Comparison of ENCODE assay signal across 19 cellular contexts in the genomic region with DNA sequence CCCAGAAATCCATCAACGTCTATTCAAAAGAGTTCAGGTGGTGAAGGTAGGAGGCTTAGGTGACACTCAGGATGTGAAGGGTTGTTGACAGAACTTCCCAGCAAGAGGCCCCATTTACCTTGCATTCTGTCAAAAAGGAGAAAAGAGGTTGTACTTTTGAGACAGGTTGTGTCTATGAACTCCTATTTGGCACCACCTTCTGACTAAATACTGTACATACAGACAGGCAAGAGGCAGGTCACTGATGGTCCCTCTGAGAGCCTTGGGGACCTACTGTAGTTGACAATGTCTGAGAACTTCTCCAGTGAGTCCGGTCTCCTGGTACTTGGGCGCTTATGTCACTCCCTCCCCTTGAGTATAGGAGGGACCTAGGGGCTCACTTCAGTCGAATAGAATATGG.
A peak's percentile ranks its signal among the peaks of the same experiment; 100 is the strongest.
DNase-seq lines count a peak whose midpoint lies in the region; FAIRE-seq and TF ChIP-seq lines count a peak whose summit lies in the region.
"Had no signal": no experiment of that assay in that cellular context is flagged by ENCODE, and none has a peak within 500 bp of the region (broad histone marks: within the 10 kb centered on the region; RNA-seq: fewer than 3 reads in every experiment).

No MANE protein-coding gene starts in this region.

- TF ChIP-seq RAD21 in H1 (IDR thresholded peaks at IDR 0.05 in 1 of 2, conservative IDR thresholded peaks at IDR 0.05 in 1 of 2; ENCODE audit: low read depth in 2 of 2, low read length in 2 of 2), result peak; percentile 36 to 41; a peak in 3 of 4 replicates

- H3K9ac ChIP-seq in H1 (replicated peaks in 1 of 4; ENCODE audit: extremely low read depth in 1 of 4, low read depth in 3 of 4, low read length in 3 of 4), result no peak overlapping the region

- H2BK5ac ChIP-seq in H1 (ENCODE audit: low read depth, low read length), result no peak overlapping the region

- no peak overlapping the region for H3K27ac ChIP-seq in H1 (ENCODE audit: low read depth, low read length)
- H3K27ac ChIP-seq: brain microvascular endothelial cell, esophagus muscularis mucosa, spleen, transverse colon had no signal

- H2BK20ac ChIP-seq in H1 (ENCODE audit: low read length), result no peak overlapping the region

- H3K23ac ChIP-seq in H1 (ENCODE audit: insufficient read length), result no peak overlapping the region

- peak; percentile 25 for TF ChIP-seq CTCF in GM06990 (IDR thresholded peaks at IDR 0.05; ENCODE audit: insufficient read depth, low read length, poor library complexity, severe bottlenecking)
- peak in 2 of 3 experiments; percentile 1 to 3; a peak in 1 of 4 replicates for TF ChIP-seq CTCF in H1 (IDR thresholded peaks at IDR 0.05; ENCODE audit: control extremely low read depth in 1 of 3, insufficient read depth in 1 of 3, low read depth in 1 of 3, low read length in 3 of 3)

- no peak overlapping the region for H3K56ac ChIP-seq in H1 (replicated peaks; ENCODE audit: insufficient read length, low read depth, low read length)

- H2AK5ac ChIP-seq in H1 (ENCODE audit: low read depth, low read length), result no peak overlapping the region

- H3K4me1 ChIP-seq in H1 (replicated peaks in 1 of 4; ENCODE audit: control insufficient read depth in 3 of 4, insufficient read depth in 4 of 4, low read length in 3 of 4), result peaks cover 0 to 6% (median 3%) of the 10 kb centered on the region in 4 experiments; a peak in 4 of 7 replicates
- H3K4me1 ChIP-seq: esophagus muscularis mucosa, spleen had no signal

- H3K4me2 ChIP-seq in H1 (ENCODE audit: insufficient read depth in 1 of 2, low read depth in 2 of 2, low read length in 2 of 2), result no peak overlapping the region

- DNase-seq in DMS53 (lab: John Stamatoyannopoulos, UW) (peak; percentile 53), DMS53 treated with DMSO at 0.1 percent for 48 hours (lab: John Stamatoyannopoulos, UW; ENCODE audit: unreplicated experiment) (no peak), GM06990 (ENCODE audit: extremely low read depth, insufficient read length) (no peak), NCI-H526 treated with DMSO at 0.1 percent for 48 hours (lab: John Stamatoyannopoulos, UW) (peak; percentile 18), H1 (ENCODE audit: low read depth in 1 of 2, low spot score in 2 of 2) (no peak), KG1 (lab: John Stamatoyannopoulos, UW) (no peak), dedifferentiated amniotic fluid mesenchymal stem cell (ENCODE audit: extremely low spot score) (no peak), G401 (ENCODE audit: low spot score) (no peak)
- DNase-seq: activated CD4-positive, alpha-beta T cell treated with anti-CD3 and anti-CD28 coated beads, Interleukin-2, amount 50 U/mL, for 48 hours; activated T-cell treated with anti-CD3 and anti-CD28 coated beads, Interleukin-2, amount 50 U/mL, for 1 hour; brain microvascular endothelial cell; CD4-positive, alpha-beta T cell; H9; naive thymus-derived CD4-positive, alpha-beta T cell; NCI-H446; spleen; transverse colon had no signal

- H3K18ac ChIP-seq in H1 (ENCODE audit: extremely low read depth, low read length), result no peak overlapping the region

- H4K20me1 ChIP-seq in H1 (replicated peaks in 1 of 2; ENCODE audit: control insufficient read depth in 1 of 2, insufficient read depth in 2 of 2, low read length in 2 of 2), result no peaks in the 10 kb centered on the region

- H4K8ac ChIP-seq in H1 (ENCODE audit: extremely low read depth, insufficient read depth, low read length), result no peak overlapping the region

- H2BK120ac ChIP-seq in H1 (replicated peaks; ENCODE audit: low read depth, low read length), result no peak overlapping the region

- H3K9me3 ChIP-seq in H1 (ENCODE audit: insufficient read depth in 2 of 2, low read depth in 1 of 2, low read length in 1 of 2), result no peaks in the 10 kb centered on the region
- H3K9me3 ChIP-seq: esophagus muscularis mucosa, spleen, transverse colon had no signal

- 88% methylated on average over 4 of the region's 4 CpGs; no CpG with 5 or more reads in 1 of the 2 experiments for WGBS in H1 (ENCODE audit: extremely low coverage in 1 of 2, insufficient coverage in 1 of 2, insufficient read length in 1 of 2, insufficient replicate concordance in 2 of 2, low coverage in 1 of 2, low lambda C conversion rate in 2 of 2, missing lambda C conversion rate in 1 of 2), 2 experiments

- no peak overlapping the region for H2BK12ac ChIP-seq in H1 (ENCODE audit: low read depth, low read length)

- H3K23me2 ChIP-seq in H1 (ENCODE audit: low read depth, low read length), result no peaks in the 10 kb centered on the region

- CTCF ChIA-PET in H1 (lab: Charles Lee; ENCODE audit: partially characterized antibody), result interaction anchor here (0.6 to 0.7 kb wide), 2 partner anchors 20 to 404 kb away, joined by 3 read pairs; no protein-coding TSS in a partner anchor

- no peak overlapping the region for H4K91ac ChIP-seq in H1 (replicated peaks; ENCODE audit: insufficient read length, low read length)

- no peak overlapping the region for H2BK15ac ChIP-seq in H1 (ENCODE audit: low read length)

- POLR2A ChIA-PET in H1 (lab: Charles Lee; ENCODE audit: partially characterized antibody), result no interaction called here

- in situ Hi-C loops in G401 (cut with HindIII; ENCODE audit: low sequenced_read_pairs), result no loop called here

- TF ChIP-seq EP300 in H1 (IDR thresholded peaks at IDR 0.05; ENCODE audit: borderline replicate concordance in 1 of 2, low read depth in 2 of 2, low read length in 2 of 2), result no peak

- H3K36me3 ChIP-seq in GM06990 (ENCODE audit: control insufficient read depth, insufficient read depth, low read length) (no peaks in the 10 kb centered on the region), H1 (ENCODE audit: control insufficient read depth in 2 of 4, insufficient read depth in 4 of 4, low read length in 3 of 4) (no peaks in the 10 kb centered on the region)
- H3K36me3 ChIP-seq: brain microvascular endothelial cell, esophagus muscularis mucosa, spleen, transverse colon had no signal

- H3K79me1 ChIP-seq in H1 (ENCODE audit: low read depth, low read length), result no peaks in the 10 kb centered on the region

- no peak overlapping the region for H3K14ac ChIP-seq in H1 (ENCODE audit: insufficient read length)

- FAIRE-seq in H1 (lab: Jason Lieb, UNC), result no peak
- FAIRE-seq: A204.1 had no signal

- no peaks in the 10 kb centered on the region for H3K79me2 ChIP-seq in H1 (ENCODE audit: control insufficient read depth in 1 of 2, insufficient read depth in 2 of 2, low read length in 2 of 2)

- H3K27me3 ChIP-seq in GM06990 (replicated peaks; ENCODE audit: control insufficient read depth, insufficient read depth, low read length), result no peaks in the 10 kb centered on the region
- H3K27me3 ChIP-seq in H1 (replicated peaks in 1 of 4; ENCODE audit: control insufficient read depth in 3 of 4, extremely low read depth in 1 of 4, insufficient read depth in 3 of 4, low read length in 3 of 4), result 0 out of 7 replicates have a peak, but pooled peaks cover 0 to 2% (median 0%) of the 10 kb centered on the region in 4 experiments
- H3K27me3 ChIP-seq: brain microvascular endothelial cell, esophagus muscularis mucosa, transverse colon had no signal

- H2AFZ ChIP-seq in H1 (ENCODE audit: low read length), result no peak overlapping the region

- no peak overlapping the region for H4K5ac ChIP-seq in H1 (ENCODE audit: insufficient read length, low read depth, low read length)

- H3K4ac ChIP-seq in H1 (replicated peaks; ENCODE audit: insufficient read length, low read depth, low read length), result no peak overlapping the region

- H3K4me3 ChIP-seq in GM06990 (replicated peaks; ENCODE audit: low read depth, low read length) (no peak overlapping the region), H1 (ENCODE audit: extremely low read depth in 1 of 4, insufficient read depth in 2 of 4, low read depth in 3 of 4, low read length in 4 of 4) (no peak overlapping the region)
- H3K4me3 ChIP-seq: esophagus muscularis mucosa, spleen, transverse colon had no signal

- no peak for TF ChIP-seq POLR2A in H1 (IDR thresholded peaks at IDR 0.05; ENCODE audit: control extremely low read depth in 1 of 2, low read depth in 2 of 2, low read length in 2 of 2)

TF ChIP-seq in H1, 55 proteins besides CTCF, POLR2A, EP300 and RAD21 (continues in another document):
- TF ChIP-seq FOSL1 (IDR thresholded peaks at IDR 0.05; ENCODE audit: insufficient read depth, low read depth, low read length) (no peak), POLR2AphosphoS5 (IDR thresholded peaks at IDR 0.05; ENCODE audit: low read depth, low read length) (no peak), BACH1 (IDR thresholded peaks at IDR 0.05; ENCODE audit: low read length) (no peak), HDAC2 (IDR thresholded peaks at IDR 0.05; ENCODE audit: borderline replicate concordance in 1 of 2, low read depth in 2 of 2, low read length in 2 of 2) (no peak), ASH2L (IDR thresholded peaks at IDR 0.05; ENCODE audit: low read length) (no peak)

Comparison
In these comparisons a context has a peak if more than half of its experiments do, and no peak if none do; other contexts are left out.
1. DNase-seq: peak in DMS53 (single experiment) and NCI-H526 treated with DMSO at 0.1 percent for 48 hours (single experiment); none in DMS53 treated with DMSO at 0.1 percent for 48 hours (single experiment), GM06990 (single experiment), H1 (0 of 2), KG1 (single experiment), dedifferentiated amniotic fluid mesenchymal stem cell (single experiment) and G401 (single experiment).